Comparison of ENCODE assay signal across 9 cellular contexts in the genomic region with DNA sequence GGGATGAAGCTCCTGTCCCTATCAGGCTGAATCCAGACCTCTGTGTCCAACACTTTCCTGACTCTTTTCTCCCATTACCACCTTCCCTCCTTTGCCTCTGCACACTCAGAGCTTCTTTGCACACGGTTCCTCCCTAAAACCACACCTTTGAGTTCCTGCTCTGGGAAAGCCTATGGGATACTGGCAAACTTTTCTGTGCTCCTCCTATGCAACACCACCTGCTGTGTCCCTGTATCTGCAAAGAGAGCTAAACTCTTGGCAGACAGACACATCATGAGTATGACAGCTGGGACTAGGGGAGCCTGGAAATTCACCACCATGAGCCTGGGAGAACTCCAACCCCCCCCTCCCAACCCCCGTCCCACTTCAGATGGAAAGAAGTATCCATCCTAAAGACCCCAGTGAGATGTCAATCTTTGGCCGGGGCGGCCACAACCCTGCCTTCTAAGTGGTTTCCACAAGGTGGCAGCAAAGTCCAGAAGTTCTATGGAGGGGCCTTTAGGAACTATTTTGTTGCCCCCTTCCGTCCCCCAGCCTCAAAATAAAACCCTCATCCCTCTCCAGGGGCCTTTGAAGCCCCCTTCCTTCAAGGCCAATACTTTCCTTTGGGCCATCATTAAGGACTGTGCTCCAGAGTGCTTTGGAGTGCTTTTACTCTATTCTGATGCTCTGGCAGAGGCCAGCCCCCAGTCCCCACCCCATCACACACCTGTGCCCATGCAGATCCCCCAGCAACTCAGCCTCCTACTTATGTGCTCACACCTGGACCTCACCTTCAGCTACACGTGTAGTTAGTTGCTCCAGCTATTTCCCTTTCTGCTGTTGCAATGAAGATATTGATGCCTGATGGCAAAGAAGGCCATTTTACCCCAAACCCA. TPM values are rescaled to one million over a fixed set of nuclear protein-coding genes. Genes with fewer than 3 reads are reported as not detected.
DNase-seq lines count a peak whose midpoint lies in the region; ATAC-seq and TF ChIP-seq lines count a peak whose summit lies in the region.
"Had no signal": no experiment of that assay in that cellular context is flagged by ENCODE, and none has a peak within 500 bp of the region (broad histone marks: within the 10 kb centered on the region; RNA-seq: fewer than 3 reads in every experiment).

No MANE protein-coding gene starts in this region.

- H3K27ac ChIP-seq in DND-41 (ENCODE audit: low read length) (no peak overlapping the region), prostate gland (no peak overlapping the region)

- 3% methylated on average over 6 of the region's 6 CpGs for WGBS in prostate gland

- TF ChIP-seq POLR2A in prostate gland (IDR thresholded peaks at IDR 0.05) = no peak

- H3K27me3 ChIP-seq in DND-41 (ENCODE audit: insufficient read depth, low read length, poor library complexity) = no peaks in the 10 kb centered on the region
- no peaks in the 10 kb centered on the region for H3K27me3 ChIP-seq in prostate gland (replicated peaks; ENCODE audit: insufficient read depth)

- peaks cover 10% of the 10 kb centered on the region for H4K20me1 ChIP-seq in DND-41 (ENCODE audit: insufficient read depth, low read length)

- H2AFZ ChIP-seq in DND-41 (ENCODE audit: low read depth, low read length) = no peak overlapping the region

- H3K9me3 ChIP-seq in DND-41 (ENCODE audit: insufficient read depth, low read length, severe bottlenecking) = no peaks in the 10 kb centered on the region
- no peaks in the 10 kb centered on the region for H3K9me3 ChIP-seq in prostate gland

- no peak overlapping the region for H3K9ac ChIP-seq in DND-41 (ENCODE audit: low read depth, low read length)

- peak; percentile 58; the same call in 2 of the 3 replicates for ATAC-seq in DND-41 (ENCODE audit: insufficient read depth, low read depth)
- ATAC-seq in HG03039 (IDR thresholded peaks at IDR 0.05; ENCODE audit: unreplicated experiment) = no peak
- no peak for ATAC-seq in GM21390 (IDR thresholded peaks at IDR 0.05; ENCODE audit: unreplicated experiment)
- ATAC-seq in GM21526 (IDR thresholded peaks at IDR 0.05; ENCODE audit: low FRiP score, unreplicated experiment) = no peak

- intact Hi-C loops in prostate gland (cut with DNase I) = loop anchor here (5.0 kb wide), 1 partner anchor 43 kb away; no protein-coding TSS in a partner anchor

- DNase-seq in DND-41 = peak; percentile 29
- DNase-seq in LNCaP clone FGC (ENCODE audit: low read depth) = no peak
- peak; percentile 64 for DNase-seq in activated CD8-positive, alpha-beta memory T cell treated with anti-CD3 and anti-CD28 coated beads, Interleukin-2, amount 50 U/mL, for 48 hours
- no peak for DNase-seq in fibroblast of villous mesenchyme (ENCODE audit: low read depth)
- no peak for DNase-seq in prostate gland (ENCODE audit: low spot score)

- no peaks in the 10 kb centered on the region for H3K36me3 ChIP-seq in DND-41 (ENCODE audit: insufficient read depth, low read length)
- no peaks in the 10 kb centered on the region for H3K36me3 ChIP-seq in prostate gland

- TF ChIP-seq CTCF in DND-41 (IDR thresholded peaks at IDR 0.05; ENCODE audit: borderline replicate concordance, extremely low read depth, low read length, poor library complexity, severe bottlenecking) (peak; percentile 76), LNCaP clone FGC (IDR thresholded peaks at IDR 0.05; ENCODE audit: control insufficient read depth, extremely low read depth, insufficient read depth) (peak; percentile 73), fibroblast of villous mesenchyme (IDR thresholded peaks at IDR 0.05; ENCODE audit: insufficient read depth, low read depth, low read length) (peak; percentile 71), prostate gland (IDR thresholded peaks at IDR 0.05) (peak; percentile 47 to 81 (median 70))

- H3K4me3 ChIP-seq in DND-41 (ENCODE audit: low read depth in 1 of 2, low read length in 2 of 2) = no peak overlapping the region
- no peak overlapping the region for H3K4me3 ChIP-seq in LNCaP clone FGC (ENCODE audit: low read depth, low read length)
- H3K4me3 ChIP-seq in fibroblast of villous mesenchyme (ENCODE audit: low read depth, low read length) = no peak overlapping the region
- H3K4me3 ChIP-seq in prostate gland = no peak overlapping the region

- no peak overlapping the region for H3K4me2 ChIP-seq in DND-41 (ENCODE audit: insufficient read depth, low read length)

- H3K4me1 ChIP-seq in DND-41 (ENCODE audit: insufficient read depth, low read length) (no peaks in the 10 kb centered on the region), prostate gland (replicated peaks) (no peaks in the 10 kb centered on the region)

- H3K79me2 ChIP-seq in DND-41 (ENCODE audit: insufficient read depth, low read length) = no peaks in the 10 kb centered on the region

RNA-seq across cellular contexts. Expression of a gene that starts 19.4 kb away (rescaled TPM):
- total RNA-seq in fibroblast of villous mesenchyme (not detected in 2 replicates), prostate gland (not detected)
- total RNA-seq: NCI-H460 had no signal

Comparison
In these comparisons a context has a peak if more than half of its experiments do, and no peak if none do; other contexts are left out.
1. DNase-seq: peak in DND-41 (single experiment) and activated CD8-positive, alpha-beta memory T cell treated with anti-CD3 and anti-CD28 coated beads, Interleukin-2, amount 50 U/mL, for 48 hours (single experiment); none in LNCaP clone FGC (single experiment), fibroblast of villous mesenchyme (single experiment) and prostate gland (single experiment).
2. Peak in every context shown above with its lines, with median percentiles within 50 percentile points of each other: CTCF ChIP-seq.